In genomic region chr1:113905435-113905861, GRCh38 we compare ENCODE assay signal across 1 cellular context.
A peak's percentile ranks its signal among the peaks of the same experiment; 100 is the strongest.
TF ChIP-seq lines count a peak whose summit lies in the region.

No MANE protein-coding gene starts in this region.

TF ChIP-seq in HEK293, 187 proteins besides CTCF, POLR2A, EP300 and RAD21 (continued from another document and continues in another):
- TF ChIP-seq ZSCAN4 (tag by site-specific recombination; IDR thresholded peaks at IDR 0.05) (no peak), YY2 (tag by site-specific recombination; IDR thresholded peaks at IDR 0.05) (no peak), ZNF518A (tag by site-specific recombination; conservative IDR thresholded peaks at IDR 0.05; ENCODE audit: low read depth) (no peak), ZNF366 (tag by site-specific recombination; conservative IDR thresholded peaks at IDR 0.05) (no peak), ZSCAN16 (tag by site-specific recombination; IDR thresholded peaks at IDR 0.05) (no peak; the same call in 1 of the 2 replicates), ZNF423 (tag by site-specific recombination; IDR thresholded peaks at IDR 0.05) (0 out of 2 replicates have a peak, but pooled peaks have one; percentile 60), KLF17 (tag by site-specific recombination; IDR thresholded peaks at IDR 0.05) (peak; percentile 14), ZNF302 (tag by site-specific recombination; IDR thresholded peaks at IDR 0.05; ENCODE audit: low read depth) (no peak), TRIM28 (IDR thresholded peaks at IDR 0.05; ENCODE audit: borderline replicate concordance, low read length) (no peak), MZF1 (tag by site-specific recombination; IDR thresholded peaks at IDR 0.05; ENCODE audit: borderline replicate concordance) (0 out of 2 replicates have a peak, but pooled peaks have one; percentile 32), ZBTB48 (tag by site-specific recombination; IDR thresholded peaks at IDR 0.05) (peak; percentile 34; the same call in 1 of the 2 replicates), ZNF580 (tag by site-specific recombination; IDR thresholded peaks at IDR 0.05) (no peak; the same call in 1 of the 2 replicates), ZNF629 (tag by site-specific recombination; IDR thresholded peaks at IDR 0.05) (0 out of 2 replicates have a peak, but pooled peaks have one; percentile 45), ZNF548 (tag by site-specific recombination; IDR thresholded peaks at IDR 0.05) (no peak), MYNN (tag by site-specific recombination; IDR thresholded peaks at IDR 0.05; ENCODE audit: borderline replicate concordance) (no peak), ZNF157 (tag by site-specific recombination; IDR thresholded peaks at IDR 0.05) (no peak), ZNF394 (tag by site-specific recombination; IDR thresholded peaks at IDR 0.05; ENCODE audit: borderline replicate concordance) (0 out of 2 replicates have a peak, but pooled peaks have one; percentile 7), ZNF704 (tag by site-specific recombination; IDR thresholded peaks at IDR 0.05) (no peak), ZNF530 (tag by site-specific recombination; IDR thresholded peaks at IDR 0.05; ENCODE audit: low read depth) (no peak), GLIS2 (tag by site-specific recombination; IDR thresholded peaks at IDR 0.05) (peak; percentile 15; the same call in 1 of the 2 replicates), ZNF114 (tag by site-specific recombination; IDR thresholded peaks at IDR 0.05) (no peak), ZNF404 (tag by site-specific recombination; IDR thresholded peaks at IDR 0.05) (no peak), ZNF510 (tag by site-specific recombination; IDR thresholded peaks at IDR 0.05; ENCODE audit: insufficient replicate concordance) (no peak), ZNF837 (tag by site-specific recombination; IDR thresholded peaks at IDR 0.05) (no peak), SETDB1 (IDR thresholded peaks at IDR 0.05; ENCODE audit: insufficient read length, low read length) (no peak), ZNF654 (tag by site-specific recombination; IDR thresholded peaks at IDR 0.05; ENCODE audit: low read depth) (no peak), ZNF776 (tag by site-specific recombination; IDR thresholded peaks at IDR 0.05; ENCODE audit: borderline replicate concordance) (no peak), REST (tag by site-specific recombination; IDR thresholded peaks at IDR 0.05) (peak; percentile 52; the same call in 1 of the 2 replicates), ZSCAN23 (tag by site-specific recombination; IDR thresholded peaks at IDR 0.05) (no peak), KLF9 (tag by site-specific recombination; IDR thresholded peaks at IDR 0.05; ENCODE audit: low read depth) (peak; percentile 34; the same call in 1 of the 2 replicates), ZNF140 (tag by site-specific recombination; IDR thresholded peaks at IDR 0.05) (no peak), ZNF670 (tag by site-specific recombination; IDR thresholded peaks at IDR 0.05; ENCODE audit: low read depth) (no peak)
- TF ChIP-seq, protein P1, sequence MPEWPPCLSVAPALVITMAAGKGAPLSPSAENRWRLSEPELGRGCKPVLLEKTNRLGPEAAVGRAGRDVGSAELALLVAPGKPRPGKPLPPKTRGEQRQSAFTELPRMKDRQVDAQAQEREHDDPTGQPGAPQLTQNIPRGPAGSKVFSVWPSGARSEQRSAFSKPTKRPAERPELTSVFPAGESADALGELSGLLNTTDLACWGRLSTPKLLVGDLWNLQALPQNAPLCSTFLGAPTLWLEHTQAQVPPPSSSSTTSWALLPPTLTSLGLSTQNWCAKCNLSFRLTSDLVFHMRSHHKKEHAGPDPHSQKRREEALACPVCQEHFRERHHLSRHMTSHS (tag by site-specific recombination; IDR thresholded peaks at IDR 0.05) = no peak
- TF ChIP-seq, protein P2, sequence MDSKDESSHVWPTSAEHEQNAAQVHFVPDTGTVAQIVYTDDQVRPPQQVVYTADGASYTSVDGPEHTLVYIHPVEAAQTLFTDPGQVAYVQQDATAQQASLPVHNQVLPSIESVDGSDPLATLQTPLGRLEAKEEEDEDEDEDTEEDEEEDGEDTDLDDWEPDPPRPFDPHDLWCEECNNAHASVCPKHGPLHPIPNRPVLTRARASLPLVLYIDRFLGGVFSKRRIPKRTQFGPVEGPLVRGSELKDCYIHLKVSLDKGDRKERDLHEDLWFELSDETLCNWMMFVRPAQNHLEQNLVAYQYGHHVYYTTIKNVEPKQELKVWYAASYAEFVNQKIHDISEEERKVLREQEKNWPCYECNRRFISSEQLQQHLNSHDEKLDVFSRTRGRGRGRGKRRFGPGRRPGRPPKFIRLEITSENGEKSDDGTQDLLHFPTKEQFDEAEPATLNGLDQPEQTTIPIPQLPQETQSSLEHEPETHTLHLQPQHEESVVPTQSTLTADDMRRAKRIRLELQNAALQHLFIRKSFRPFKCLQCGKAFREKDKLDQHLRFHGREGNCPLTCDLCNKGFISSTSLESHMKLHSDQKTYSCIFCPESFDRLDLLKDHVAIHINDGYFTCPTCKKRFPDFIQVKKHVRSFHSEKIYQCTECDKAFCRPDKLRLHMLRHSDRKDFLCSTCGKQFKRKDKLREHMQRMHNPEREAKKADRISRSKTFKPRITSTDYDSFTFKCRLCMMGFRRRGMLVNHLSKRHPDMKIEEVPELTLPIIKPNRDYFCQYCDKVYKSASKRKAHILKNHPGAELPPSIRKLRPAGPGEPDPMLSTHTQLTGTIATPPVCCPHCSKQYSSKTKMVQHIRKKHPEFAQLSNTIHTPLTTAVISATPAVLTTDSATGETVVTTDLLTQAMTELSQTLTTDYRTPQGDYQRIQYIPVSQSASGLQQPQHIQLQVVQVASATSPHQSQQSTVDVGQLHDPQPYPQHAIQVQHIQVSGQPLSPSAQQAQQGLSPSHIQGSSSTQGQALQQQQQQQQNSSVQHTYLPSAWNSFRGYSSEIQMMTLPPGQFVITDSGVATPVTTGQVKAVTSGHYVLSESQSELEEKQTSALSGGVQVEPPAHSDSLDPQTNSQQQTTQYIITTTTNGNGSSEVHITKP (tag by site-specific recombination; IDR thresholded peaks at IDR 0.05) = no peak
- TF ChIP-seq, protein P3, sequence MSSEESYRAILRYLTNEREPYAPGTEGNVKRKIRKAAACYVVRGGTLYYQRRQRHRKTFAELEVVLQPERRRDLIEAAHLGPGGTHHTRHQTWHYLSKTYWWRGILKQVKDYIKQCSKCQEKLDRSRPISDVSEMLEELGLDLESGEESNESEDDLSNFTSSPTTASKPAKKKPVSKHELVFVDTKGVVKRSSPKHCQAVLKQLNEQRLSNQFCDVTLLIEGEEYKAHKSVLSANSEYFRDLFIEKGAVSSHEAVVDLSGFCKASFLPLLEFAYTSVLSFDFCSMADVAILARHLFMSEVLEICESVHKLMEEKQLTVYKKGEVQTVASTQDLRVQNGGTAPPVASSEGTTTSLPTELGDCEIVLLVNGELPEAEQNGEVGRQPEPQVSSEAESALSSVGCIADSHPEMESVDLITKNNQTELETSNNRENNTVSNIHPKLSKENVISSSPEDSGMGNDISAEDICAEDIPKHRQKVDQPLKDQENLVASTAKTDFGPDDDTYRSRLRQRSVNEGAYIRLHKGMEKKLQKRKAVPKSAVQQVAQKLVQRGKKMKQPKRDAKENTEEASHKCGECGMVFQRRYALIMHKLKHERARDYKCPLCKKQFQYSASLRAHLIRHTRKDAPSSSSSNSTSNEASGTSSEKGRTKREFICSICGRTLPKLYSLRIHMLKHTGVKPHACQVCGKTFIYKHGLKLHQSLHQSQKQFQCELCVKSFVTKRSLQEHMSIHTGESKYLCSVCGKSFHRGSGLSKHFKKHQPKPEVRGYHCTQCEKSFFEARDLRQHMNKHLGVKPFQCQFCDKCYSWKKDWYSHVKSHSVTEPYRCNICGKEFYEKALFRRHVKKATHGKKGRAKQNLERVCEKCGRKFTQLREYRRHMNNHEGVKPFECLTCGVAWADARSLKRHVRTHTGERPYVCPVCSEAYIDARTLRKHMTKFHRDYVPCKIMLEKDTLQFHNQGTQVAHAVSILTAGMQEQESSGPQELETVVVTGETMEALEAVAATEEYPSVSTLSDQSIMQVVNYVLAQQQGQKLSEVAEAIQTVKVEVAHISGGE (tag by site-specific recombination; conservative IDR thresholded peaks at IDR 0.05; ENCODE audit: low read depth) = no peak
- TF ChIP-seq, protein P4, sequence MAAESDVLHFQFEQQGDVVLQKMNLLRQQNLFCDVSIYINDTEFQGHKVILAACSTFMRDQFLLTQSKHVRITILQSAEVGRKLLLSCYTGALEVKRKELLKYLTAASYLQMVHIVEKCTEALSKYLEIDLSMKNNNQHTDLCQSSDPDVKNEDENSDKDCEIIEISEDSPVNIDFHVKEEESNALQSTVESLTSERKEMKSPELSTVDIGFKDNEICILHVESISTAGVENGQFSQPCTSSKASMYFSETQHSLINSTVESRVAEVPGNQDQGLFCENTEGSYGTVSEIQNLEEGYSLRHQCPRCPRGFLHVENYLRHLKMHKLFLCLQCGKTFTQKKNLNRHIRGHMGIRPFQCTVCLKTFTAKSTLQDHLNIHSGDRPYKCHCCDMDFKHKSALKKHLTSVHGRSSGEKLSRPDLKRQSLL (tag by site-specific recombination; IDR thresholded peaks at IDR 0.05) = no peak
